ENCODE assay signal across 1 cellular context in the genomic region with DNA sequence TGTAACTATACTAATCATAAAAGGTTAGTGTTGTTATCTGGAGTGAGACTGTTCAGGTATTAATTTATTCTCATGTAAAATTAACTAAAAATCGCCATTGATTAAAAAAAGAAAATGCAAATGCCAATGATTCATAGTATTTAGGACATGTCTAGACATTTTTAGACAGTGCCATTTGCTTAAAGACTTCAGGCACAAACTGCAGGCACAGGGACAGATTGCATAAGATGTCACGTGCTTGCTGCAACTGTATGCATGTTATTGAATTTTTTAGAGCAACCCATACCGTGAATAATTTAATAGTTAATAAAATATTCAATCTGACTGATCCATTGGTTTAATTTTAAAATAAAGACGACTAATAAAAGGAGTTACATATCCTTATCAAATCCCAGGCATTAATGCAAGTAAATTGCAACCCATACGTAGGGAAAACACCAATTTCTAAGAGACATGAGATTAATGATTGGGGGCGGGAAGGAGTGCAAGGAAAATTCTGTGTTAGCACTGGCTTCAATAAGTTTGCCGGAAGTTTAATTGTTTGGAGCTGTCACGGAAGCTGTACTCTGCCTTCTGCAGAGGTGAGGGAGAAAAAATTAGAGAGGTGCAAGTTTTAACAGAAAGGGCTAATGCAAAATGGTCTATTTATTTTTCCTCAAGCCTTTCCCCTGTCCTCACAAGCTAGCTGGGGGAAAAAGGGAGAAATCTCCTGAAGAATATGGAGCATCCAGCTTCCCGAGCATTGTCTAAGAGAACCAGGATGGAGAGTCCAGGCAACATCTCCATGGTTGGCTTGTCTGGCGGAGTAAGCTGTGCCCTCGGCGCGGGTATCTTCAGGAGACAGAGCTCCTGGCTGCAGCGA.
TF ChIP-seq lines count a peak whose summit lies in the region.

No MANE protein-coding gene starts in this region.

TF ChIP-seq in HEK293, 187 proteins besides CTCF, POLR2A, EP300 and RAD21 (continued from another document):
- TF ChIP-seq, protein P1, sequence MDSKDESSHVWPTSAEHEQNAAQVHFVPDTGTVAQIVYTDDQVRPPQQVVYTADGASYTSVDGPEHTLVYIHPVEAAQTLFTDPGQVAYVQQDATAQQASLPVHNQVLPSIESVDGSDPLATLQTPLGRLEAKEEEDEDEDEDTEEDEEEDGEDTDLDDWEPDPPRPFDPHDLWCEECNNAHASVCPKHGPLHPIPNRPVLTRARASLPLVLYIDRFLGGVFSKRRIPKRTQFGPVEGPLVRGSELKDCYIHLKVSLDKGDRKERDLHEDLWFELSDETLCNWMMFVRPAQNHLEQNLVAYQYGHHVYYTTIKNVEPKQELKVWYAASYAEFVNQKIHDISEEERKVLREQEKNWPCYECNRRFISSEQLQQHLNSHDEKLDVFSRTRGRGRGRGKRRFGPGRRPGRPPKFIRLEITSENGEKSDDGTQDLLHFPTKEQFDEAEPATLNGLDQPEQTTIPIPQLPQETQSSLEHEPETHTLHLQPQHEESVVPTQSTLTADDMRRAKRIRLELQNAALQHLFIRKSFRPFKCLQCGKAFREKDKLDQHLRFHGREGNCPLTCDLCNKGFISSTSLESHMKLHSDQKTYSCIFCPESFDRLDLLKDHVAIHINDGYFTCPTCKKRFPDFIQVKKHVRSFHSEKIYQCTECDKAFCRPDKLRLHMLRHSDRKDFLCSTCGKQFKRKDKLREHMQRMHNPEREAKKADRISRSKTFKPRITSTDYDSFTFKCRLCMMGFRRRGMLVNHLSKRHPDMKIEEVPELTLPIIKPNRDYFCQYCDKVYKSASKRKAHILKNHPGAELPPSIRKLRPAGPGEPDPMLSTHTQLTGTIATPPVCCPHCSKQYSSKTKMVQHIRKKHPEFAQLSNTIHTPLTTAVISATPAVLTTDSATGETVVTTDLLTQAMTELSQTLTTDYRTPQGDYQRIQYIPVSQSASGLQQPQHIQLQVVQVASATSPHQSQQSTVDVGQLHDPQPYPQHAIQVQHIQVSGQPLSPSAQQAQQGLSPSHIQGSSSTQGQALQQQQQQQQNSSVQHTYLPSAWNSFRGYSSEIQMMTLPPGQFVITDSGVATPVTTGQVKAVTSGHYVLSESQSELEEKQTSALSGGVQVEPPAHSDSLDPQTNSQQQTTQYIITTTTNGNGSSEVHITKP (tag by site-specific recombination; IDR thresholded peaks at IDR 0.05), result peak; percentile 69
- peak; percentile 14; the same call in 1 of the 2 replicates for TF ChIP-seq ZNF394 (tag by site-specific recombination; IDR thresholded peaks at IDR 0.05; ENCODE audit: borderline replicate concordance)
- TF ChIP-seq PRDM6 (tag by site-specific recombination; IDR thresholded peaks at IDR 0.05), result peak; percentile 59
